13 cellular contexts compared by ENCODE assay signal in genomic region chr18:36622610-36623009, GRCh38.
DNase-seq lines count a peak whose midpoint lies in the region; ATAC-seq and TF ChIP-seq lines count a peak whose summit lies in the region.
"Had no signal": no experiment of that assay in that cellular context is flagged by ENCODE, and none has a peak within 500 bp of the region (broad histone marks: within the 10 kb centered on the region; RNA-seq: fewer than 3 reads in every experiment).

No MANE protein-coding gene starts in this region.

- WGBS in heart left ventricle, 4 donors, result 48 to 62% (median 54%) methylated on average over 5 of the region's 5 CpGs

- H3K27me3 Mint-ChIP-seq in natural killer cell (ENCODE audit: low read depth in 2 of 2), result peaks cover 0 to 14% of the 10 kb centered on the region in 2 donors

- DNase-seq in Right ventricle myocardium inferior (ENCODE audit: missing footprints) (no peak), cardiac septum (ENCODE audit: low spot score) (no peak), heart left ventricle (no peak), right atrium auricular region (ENCODE audit: low spot score) (peak; percentile 42), NCI-H2227 (lab: John Stamatoyannopoulos, UW; ENCODE audit: unreplicated experiment) (no peak), natural killer cell (no peak), ecto neural progenitor cell (ENCODE audit: low spot score) (no peak)
- DNase-seq: CD4-positive, CD25-positive, alpha-beta regulatory T cell; DMS53; HCEC 1CT; HFFc6 had no signal

- H3K4me3 ChIP-seq in heart left ventricle, result no peak overlapping the region
- H3K4me3 ChIP-seq in right atrium auricular region, result no peak overlapping the region
- H3K4me3 ChIP-seq: BLaER1 had no signal

- H3K27me3 ChIP-seq in heart left ventricle, result no peaks in the 10 kb centered on the region
- H3K27me3 ChIP-seq in right atrium auricular region, result no peaks in the 10 kb centered on the region
- H3K27me3 ChIP-seq: BLaER1 had no signal

- H3K4me1 ChIP-seq in heart left ventricle (peaks cover 0 to 64% (median 16%) of the 10 kb centered on the region in 12 donors), right atrium auricular region (peaks cover 0 to 19% of the 10 kb centered on the region in 2 donors)

- intact Hi-C loops in Right ventricle myocardium inferior (cut with DNase I), result loop anchor here (5.0 kb wide), 1 partner anchor 35 kb away; no protein-coding TSS in a partner anchor
- intact Hi-C loops in cardiac septum (cut with DNase I), result no loop called here
- intact Hi-C loops in heart left ventricle (cut with DNase I), result loop anchor here in 2 of 10 donors (10.0 kb wide), 2 partner anchors 58 to 62 kb away; no protein-coding TSS in a partner anchor
- intact Hi-C loops in natural killer cell (cut with micrococcal nuclease), result no loop called here

- TF ChIP-seq POLR2A in heart left ventricle (IDR thresholded peaks at IDR 0.05), result no peak

- ATAC-seq in Right ventricle myocardium inferior (peak; percentile 24), heart left ventricle (peak; percentile 36 to 55 (median 39)), natural killer cell (no peak)

- H3K4me3 Mint-ChIP-seq in natural killer cell, result no peak overlapping the region
- H3K4me3 Mint-ChIP-seq: CD4-positive, CD25-positive, alpha-beta regulatory T cell; HFFc6 had no signal

- no peaks in the 10 kb centered on the region for H3K9me3 ChIP-seq in heart left ventricle
- no peaks in the 10 kb centered on the region for H3K9me3 ChIP-seq in right atrium auricular region

- H3K9me3 Mint-ChIP-seq in natural killer cell, result peaks cover 0 to 3% of the 10 kb centered on the region in 2 donors
- H3K9me3 Mint-ChIP-seq: CD4-positive, CD25-positive, alpha-beta regulatory T cell; HFFc6 had no signal

- H3K4me1 Mint-ChIP-seq in natural killer cell, result no peaks in the 10 kb centered on the region
- H3K4me1 Mint-ChIP-seq: CD4-positive, CD25-positive, alpha-beta regulatory T cell had no signal

- peak overlapping the region in 9 of 12 donors; percentile 5 to 76 (median 36) for H3K27ac ChIP-seq in heart left ventricle
- peak overlapping the region in 1 of 2 donors; percentile 55 for H3K27ac ChIP-seq in right atrium auricular region
- H3K27ac ChIP-seq: 22Rv1, BLaER1 had no signal

- H3K36me3 Mint-ChIP-seq in natural killer cell, result no peaks in the 10 kb centered on the region
- H3K36me3 Mint-ChIP-seq: CD4-positive, CD25-positive, alpha-beta regulatory T cell had no signal

- no peak for TF ChIP-seq CTCF in heart left ventricle (IDR thresholded peaks at IDR 0.05)
- TF ChIP-seq CTCF in right atrium auricular region (IDR thresholded peaks at IDR 0.05), result no peak
- no peak for TF ChIP-seq CTCF in natural killer cell (IDR thresholded peaks at IDR 0.05)

- no peak overlapping the region for H3K27ac Mint-ChIP-seq in natural killer cell
- H3K27ac Mint-ChIP-seq: CD4-positive, CD25-positive, alpha-beta regulatory T cell; HFFc6 had no signal

- H3K36me3 ChIP-seq in heart left ventricle, result peaks cover 0 to 17% (median 0%) of the 10 kb centered on the region in 9 donors
- no peaks in the 10 kb centered on the region for H3K36me3 ChIP-seq in right atrium auricular region

Comparison
In these comparisons a context has a peak if more than half of its experiments do, and no peak if none do; other contexts are left out.
1. ATAC-seq: peak in Right ventricle myocardium inferior (single experiment) and heart left ventricle (4 of 4); none in natural killer cell (0 of 3).